Comparison of ENCODE assay signal across 10 cellular contexts in genomic region chr16:1150511-1150982, GRCh38. TPM values are rescaled to one million over a fixed set of nuclear protein-coding genes. Genes with fewer than 3 reads are reported as not detected.
A peak's percentile ranks its signal among the peaks of the same experiment; 100 is the strongest.
DNase-seq lines count a peak whose midpoint lies in the region; ATAC-seq and TF ChIP-seq lines count a peak whose summit lies in the region.
"Had no signal": no experiment of that assay in that cellular context is flagged by ENCODE, and none has a peak within 500 bp of the region (broad histone marks: within the 10 kb centered on the region; RNA-seq: fewer than 3 reads in every experiment).

No MANE protein-coding gene starts in this region.

- peaks cover 11% of the 10 kb centered on the region for H3K4me1 Mint-ChIP-seq in chondrocyte (ENCODE audit: low read depth)

- H3K36me3 Mint-ChIP-seq in chondrocyte (ENCODE audit: low read depth): no peaks in the 10 kb centered on the region

- in situ Hi-C loops in Panc1 (cut with HindIII; ENCODE audit: low pct_unique_long_range_greater_than_20kb, low sequenced_read_pairs): no loop called here

- BruUV-seq in Panc1 (replicated peaks; lab: Mats Ljungman, UMichigan): no TSS peak

- H3K36me3 ChIP-seq in Panc1 (ENCODE audit: control insufficient read depth, insufficient read depth, low read length): no peaks in the 10 kb centered on the region
- H3K36me3 ChIP-seq: esophagus squamous epithelium had no signal

- no peaks in the 10 kb centered on the region for H3K9me3 ChIP-seq in Panc1 (ENCODE audit: control insufficient read depth, insufficient read depth, low read depth, low read length)

- H3K4me3 Mint-ChIP-seq in chondrocyte (ENCODE audit: unreplicated experiment): no peak overlapping the region

- no peak for TF ChIP-seq CTCF in Panc1 (IDR thresholded peaks at IDR 0.05)
- TF ChIP-seq CTCF in chondrocyte (IDR thresholded peaks at IDR 0.05): peak; percentile 28

- DNase-seq in NCI-H524 (lab: John Stamatoyannopoulos, UW) (peak; percentile 23 to 48), NCI-H524 treated with DMSO at 0.1 percent for 48 hours (lab: John Stamatoyannopoulos, UW) (no peak), Panc1 (ENCODE audit: low read depth, low spot score) (no peak), chondrocyte (ENCODE audit: low spot score) (no peak), NCI-H1417 (lab: John Stamatoyannopoulos, UW) (no peak), DMS53 treated with DMSO at 0.1 percent for 48 hours (lab: John Stamatoyannopoulos, UW; ENCODE audit: unreplicated experiment) (no peak)
- peak in 2 of 3 donors; percentile 11 to 15 for DNase-seq in stimulated activated CD4-positive, alpha-beta T cell treated with anti-CD3 and anti-CD28 coated beads, TNF-alpha, amount 100 ng/mL, for 48 hours (ENCODE audit: low read depth in 3 of 3)
- DNase-seq: esophagus squamous epithelium had no signal

- POLR2A ChIA-PET in Panc1 (lab: Charles Lee): no interaction called here

- no peaks in the 10 kb centered on the region for H3K27me3 Mint-ChIP-seq in chondrocyte (ENCODE audit: low read depth)

- H3K4me1 ChIP-seq in Panc1 (ENCODE audit: control insufficient read depth, insufficient read depth, low read length): peaks cover 26% of the 10 kb centered on the region

- no peaks in the 10 kb centered on the region for H3K27me3 ChIP-seq in Panc1 (ENCODE audit: control insufficient read depth, insufficient read depth, low read length)

- H3K4me3 ChIP-seq in Panc1 (ENCODE audit: low read depth in 2 of 2, low read length in 2 of 2): no peak overlapping the region
- H3K4me3 ChIP-seq: esophagus squamous epithelium had no signal

- intact Hi-C loops in Panc1 (cut with micrococcal nuclease; ENCODE audit: unreplicated experiment): no loop called here

- CTCF ChIA-PET in Panc1 (lab: Charles Lee): interaction anchor here (0.6 to 0.7 kb wide), 2 partner anchors 9 to 426 kb away, joined by 3 to 10 read pairs; no protein-coding TSS in a partner anchor

- no peak overlapping the region for H3K27ac Mint-ChIP-seq in chondrocyte (ENCODE audit: unreplicated experiment)
- H3K27ac Mint-ChIP-seq: activated T-helper 2 cell treated with anti-CD3 and anti-CD28 coated beads, Interferon-gamma antibody, Interleukin-2, Interleukin-4, amounts not matched to agents 10 μg/mL and 5 μg/mL and 100 μg/mL, durations not matched to agents 14 hours and 24 hours and 36 hours had no signal

- H3K27ac ChIP-seq in Panc1 (ENCODE audit: low read length): no peak overlapping the region
- H3K27ac ChIP-seq: esophagus squamous epithelium had no signal

- H3K9me3 Mint-ChIP-seq in chondrocyte (ENCODE audit: low read depth): peaks cover 4% of the 10 kb centered on the region

- ATAC-seq in Panc1: peak; percentile 29
- no peak for ATAC-seq in GM19351 (IDR thresholded peaks at IDR 0.05; ENCODE audit: unreplicated experiment)

RNA-seq across cellular contexts. Expression of gene CACNA1H, which starts 2.4 kb away (rescaled TPM):
- 31.1 TPM for total RNA-seq in Panc1 (2021; ENCODE audit: unreplicated experiment)
- polyA plus RNA-seq in Panc1 (2012; ENCODE audit: insufficient read length): 40.3 TPM
- 55.9 to 73.4 TPM (median 73.2 TPM) in 3 replicates for total RNA-seq in chondrocyte

RNA-seq across cellular contexts. Expression of gene C1QTNF8, which starts 54.5 kb away (rescaled TPM):
- 0.39 TPM for total RNA-seq in Panc1 (2021; ENCODE audit: unreplicated experiment)
- 0.63 TPM for polyA plus RNA-seq in Panc1 (2012; ENCODE audit: insufficient read length)
- total RNA-seq in chondrocyte: not detected in 3 replicates
- total RNA-seq: activated T-helper 2 cell treated with anti-CD3 and anti-CD28 coated beads, Interferon-gamma antibody, Interleukin-2, Interleukin-4, amounts not matched to agents 10 μg/mL and 5 μg/mL and 100 μg/mL, durations not matched to agents 14 hours and 24 hours and 36 hours; esophagus squamous epithelium had no signal

Comparison
In these comparisons a context has a peak if more than half of its experiments do, and no peak if none do; other contexts are left out.
1. DNase-seq: peak in NCI-H524 (2 of 2) and stimulated activated CD4-positive, alpha-beta T cell treated with anti-CD3 and anti-CD28 coated beads, TNF-alpha, amount 100 ng/mL, for 48 hours (2 of 3); none in NCI-H524 treated with DMSO at 0.1 percent for 48 hours (single experiment), Panc1 (single experiment), chondrocyte (single experiment), NCI-H1417 (0 of 3) and DMS53 treated with DMSO at 0.1 percent for 48 hours (single experiment).